1 cellular context compared by ENCODE assay signal in the genomic region with DNA sequence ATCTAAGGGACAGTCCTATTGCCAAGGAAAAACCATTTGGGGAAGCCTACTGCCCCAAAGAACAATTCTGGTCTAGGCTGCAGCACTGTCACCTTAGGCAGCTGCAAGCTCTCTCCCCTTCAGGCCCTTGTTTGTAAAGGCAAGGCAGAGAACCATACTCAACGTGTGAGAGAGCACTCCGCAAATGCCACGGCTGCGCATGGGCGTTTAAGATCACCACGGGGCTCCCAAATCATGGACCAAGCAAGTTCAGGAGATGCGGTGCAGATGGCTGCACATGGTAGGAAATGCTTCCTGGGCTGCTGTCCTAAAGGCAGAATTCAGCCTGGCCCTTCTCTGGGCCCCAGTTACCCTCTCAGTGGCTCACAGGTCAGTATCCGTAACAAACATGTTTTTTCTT.
TF ChIP-seq lines count a peak whose summit lies in the region.

No MANE protein-coding gene starts in this region.

TF ChIP-seq in GM12878, 131 proteins besides CTCF, POLR2A, EP300 and RAD21:
- TF ChIP-seq, protein P1, sequence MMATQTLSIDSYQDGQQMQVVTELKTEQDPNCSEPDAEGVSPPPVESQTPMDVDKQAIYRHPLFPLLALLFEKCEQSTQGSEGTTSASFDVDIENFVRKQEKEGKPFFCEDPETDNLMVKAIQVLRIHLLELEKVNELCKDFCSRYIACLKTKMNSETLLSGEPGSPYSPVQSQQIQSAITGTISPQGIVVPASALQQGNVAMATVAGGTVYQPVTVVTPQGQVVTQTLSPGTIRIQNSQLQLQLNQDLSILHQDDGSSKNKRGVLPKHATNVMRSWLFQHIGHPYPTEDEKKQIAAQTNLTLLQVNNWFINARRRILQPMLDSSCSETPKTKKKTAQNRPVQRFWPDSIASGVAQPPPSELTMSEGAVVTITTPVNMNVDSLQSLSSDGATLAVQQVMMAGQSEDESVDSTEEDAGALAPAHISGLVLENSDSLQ (IDR thresholded peaks at IDR 0.05): no peak
- TF ChIP-seq JUNB (IDR thresholded peaks at IDR 0.05) (no peak), CHD4 (IDR thresholded peaks at IDR 0.05) (no peak), CHD2 (IDR thresholded peaks at IDR 0.05; ENCODE audit: borderline replicate concordance, low read depth, low read length) (no peak), EGR1 (IDR thresholded peaks at IDR 0.05; ENCODE audit: borderline replicate concordance in 1 of 2, low read depth in 2 of 2, low read length in 2 of 2) (no peak), ETV6 (conservative IDR thresholded peaks at IDR 0.05 in 1 of 2, IDR thresholded peaks at IDR 0.05 in 1 of 2; ENCODE audit: borderline replicate concordance in 1 of 2, low read depth in 1 of 2) (no peak), MEF2B (IDR thresholded peaks at IDR 0.05; ENCODE audit: partially characterized antibody, poor library complexity, severe bottlenecking) (no peak), MYB (IDR thresholded peaks at IDR 0.05; ENCODE audit: borderline replicate concordance, low read depth, low read length) (no peak), MTA2 (IDR thresholded peaks at IDR 0.05; ENCODE audit: low read depth) (no peak), ZNF207 (IDR thresholded peaks at IDR 0.05; ENCODE audit: borderline replicate concordance) (no peak), RFX5 (IDR thresholded peaks at IDR 0.05; ENCODE audit: low read depth, low read length) (no peak), TARDBP (IDR thresholded peaks at IDR 0.05; ENCODE audit: borderline replicate concordance) (no peak), CREB1 (IDR thresholded peaks at IDR 0.05; ENCODE audit: low read depth) (no peak), IRF4 (IDR thresholded peaks at IDR 0.05; ENCODE audit: low read depth, low read length) (no peak), MXI1 (IDR thresholded peaks at IDR 0.05; ENCODE audit: low read depth, low read length) (no peak)
- TF ChIP-seq, protein P2, sequence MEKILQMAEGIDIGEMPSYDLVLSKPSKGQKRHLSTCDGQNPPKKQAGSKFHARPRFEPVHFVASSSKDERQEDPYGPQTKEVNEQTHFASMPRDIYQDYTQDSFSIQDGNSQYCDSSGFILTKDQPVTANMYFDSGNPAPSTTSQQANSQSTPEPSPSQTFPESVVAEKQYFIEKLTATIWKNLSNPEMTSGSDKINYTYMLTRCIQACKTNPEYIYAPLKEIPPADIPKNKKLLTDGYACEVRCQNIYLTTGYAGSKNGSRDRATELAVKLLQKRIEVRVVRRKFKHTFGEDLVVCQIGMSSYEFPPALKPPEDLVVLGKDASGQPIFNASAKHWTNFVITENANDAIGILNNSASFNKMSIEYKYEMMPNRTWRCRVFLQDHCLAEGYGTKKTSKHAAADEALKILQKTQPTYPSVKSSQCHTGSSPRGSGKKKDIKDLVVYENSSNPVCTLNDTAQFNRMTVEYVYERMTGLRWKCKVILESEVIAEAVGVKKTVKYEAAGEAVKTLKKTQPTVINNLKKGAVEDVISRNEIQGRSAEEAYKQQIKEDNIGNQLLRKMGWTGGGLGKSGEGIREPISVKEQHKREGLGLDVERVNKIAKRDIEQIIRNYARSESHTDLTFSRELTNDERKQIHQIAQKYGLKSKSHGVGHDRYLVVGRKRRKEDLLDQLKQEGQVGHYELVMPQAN (conservative IDR thresholded peaks at IDR 0.05): no peak
- TF ChIP-seq, protein P3, sequence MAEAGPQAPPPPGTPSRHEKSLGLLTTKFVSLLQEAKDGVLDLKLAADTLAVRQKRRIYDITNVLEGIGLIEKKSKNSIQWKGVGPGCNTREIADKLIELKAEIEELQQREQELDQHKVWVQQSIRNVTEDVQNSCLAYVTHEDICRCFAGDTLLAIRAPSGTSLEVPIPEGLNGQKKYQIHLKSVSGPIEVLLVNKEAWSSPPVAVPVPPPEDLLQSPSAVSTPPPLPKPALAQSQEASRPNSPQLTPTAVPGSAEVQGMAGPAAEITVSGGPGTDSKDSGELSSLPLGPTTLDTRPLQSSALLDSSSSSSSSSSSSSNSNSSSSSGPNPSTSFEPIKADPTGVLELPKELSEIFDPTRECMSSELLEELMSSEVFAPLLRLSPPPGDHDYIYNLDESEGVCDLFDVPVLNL (IDR thresholded peaks at IDR 0.05; ENCODE audit: low read depth, low read length): no peak
- TF ChIP-seq, protein P4, sequence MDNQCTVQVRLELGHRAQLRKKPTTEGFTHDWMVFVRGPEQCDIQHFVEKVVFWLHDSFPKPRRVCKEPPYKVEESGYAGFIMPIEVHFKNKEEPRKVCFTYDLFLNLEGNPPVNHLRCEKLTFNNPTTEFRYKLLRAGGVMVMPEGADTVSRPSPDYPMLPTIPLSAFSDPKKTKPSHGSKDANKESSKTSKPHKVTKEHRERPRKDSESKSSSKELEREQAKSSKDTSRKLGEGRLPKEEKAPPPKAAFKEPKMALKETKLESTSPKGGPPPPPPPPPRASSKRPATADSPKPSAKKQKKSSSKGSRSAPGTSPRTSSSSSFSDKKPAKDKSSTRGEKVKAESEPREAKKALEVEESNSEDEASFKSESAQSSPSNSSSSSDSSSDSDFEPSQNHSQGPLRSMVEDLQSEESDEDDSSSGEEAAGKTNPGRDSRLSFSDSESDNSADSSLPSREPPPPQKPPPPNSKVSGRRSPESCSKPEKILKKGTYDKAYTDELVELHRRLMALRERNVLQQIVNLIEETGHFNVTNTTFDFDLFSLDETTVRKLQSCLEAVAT (IDR thresholded peaks at IDR 0.05): no peak
- TF ChIP-seq, protein P5, sequence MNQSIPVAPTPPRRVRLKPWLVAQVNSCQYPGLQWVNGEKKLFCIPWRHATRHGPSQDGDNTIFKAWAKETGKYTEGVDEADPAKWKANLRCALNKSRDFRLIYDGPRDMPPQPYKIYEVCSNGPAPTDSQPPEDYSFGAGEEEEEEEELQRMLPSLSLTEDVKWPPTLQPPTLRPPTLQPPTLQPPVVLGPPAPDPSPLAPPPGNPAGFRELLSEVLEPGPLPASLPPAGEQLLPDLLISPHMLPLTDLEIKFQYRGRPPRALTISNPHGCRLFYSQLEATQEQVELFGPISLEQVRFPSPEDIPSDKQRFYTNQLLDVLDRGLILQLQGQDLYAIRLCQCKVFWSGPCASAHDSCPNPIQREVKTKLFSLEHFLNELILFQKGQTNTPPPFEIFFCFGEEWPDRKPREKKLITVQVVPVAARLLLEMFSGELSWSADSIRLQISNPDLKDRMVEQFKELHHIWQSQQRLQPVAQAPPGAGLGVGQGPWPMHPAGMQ (IDR thresholded peaks at IDR 0.05; ENCODE audit: borderline replicate concordance): no peak
- TF ChIP-seq, protein P6, sequence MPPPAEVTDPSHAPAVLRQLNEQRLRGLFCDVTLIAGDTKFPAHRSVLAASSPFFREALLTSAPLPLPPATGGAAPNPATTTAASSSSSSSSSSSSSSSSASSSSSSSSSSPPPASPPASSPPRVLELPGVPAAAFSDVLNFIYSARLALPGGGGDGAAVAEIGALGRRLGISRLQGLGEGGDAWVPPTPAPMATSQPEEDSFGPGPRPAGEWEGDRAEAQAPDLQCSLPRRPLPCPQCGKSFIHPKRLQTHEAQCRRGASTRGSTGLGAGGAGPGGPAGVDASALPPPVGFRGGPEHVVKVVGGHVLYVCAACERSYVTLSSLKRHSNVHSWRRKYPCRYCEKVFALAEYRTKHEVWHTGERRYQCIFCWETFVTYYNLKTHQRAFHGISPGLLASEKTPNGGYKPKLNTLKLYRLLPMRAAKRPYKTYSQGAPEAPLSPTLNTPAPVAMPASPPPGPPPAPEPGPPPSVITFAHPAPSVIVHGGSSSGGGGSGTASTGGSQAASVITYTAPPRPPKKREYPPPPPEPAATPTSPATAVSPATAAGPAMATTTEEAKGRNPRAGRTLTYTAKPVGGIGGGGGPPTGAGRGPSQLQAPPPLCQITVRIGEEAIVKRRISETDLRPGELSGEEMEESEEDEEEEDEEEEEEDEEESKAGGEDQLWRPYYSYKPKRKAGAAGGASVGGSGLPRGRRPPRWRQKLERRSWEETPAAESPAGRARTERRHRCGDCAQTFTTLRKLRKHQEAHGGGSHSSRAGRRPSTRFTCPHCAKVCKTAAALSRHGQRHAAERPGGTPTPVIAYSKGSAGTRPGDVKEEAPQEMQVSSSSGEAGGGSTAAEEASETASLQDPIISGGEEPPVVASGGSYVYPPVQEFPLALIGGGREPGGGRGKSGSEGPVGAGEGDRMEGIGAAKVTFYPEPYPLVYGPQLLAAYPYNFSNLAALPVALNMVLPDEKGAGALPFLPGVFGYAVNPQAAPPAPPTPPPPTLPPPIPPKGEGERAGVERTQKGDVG (CRISPR knock-in tag; IDR thresholded peaks at IDR 0.05): no peak
